Comparison of ENCODE assay signal across 30 cellular contexts in the genomic region with DNA sequence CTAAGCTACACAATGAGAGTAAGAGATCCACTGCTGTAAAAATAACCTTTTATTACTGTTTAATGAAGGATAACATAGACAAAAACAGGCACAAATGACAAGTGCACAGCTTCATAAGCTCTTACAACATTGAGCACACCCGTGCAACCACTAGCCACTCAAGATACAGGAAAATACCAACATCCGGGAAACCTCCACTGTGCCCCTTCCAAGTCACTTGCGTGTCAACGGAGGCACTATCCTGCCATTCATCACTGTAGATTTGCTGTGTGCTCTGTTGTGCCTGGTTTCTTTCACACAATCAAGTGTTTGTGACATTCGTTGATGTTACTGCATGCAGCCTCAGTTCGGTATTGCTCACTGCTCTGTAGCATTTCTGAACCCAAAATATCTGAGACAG.
"Had no signal": no experiment of that assay in that cellular context is flagged by ENCODE, and none has a peak within 500 bp of the region (broad histone marks: within the 10 kb centered on the region; RNA-seq: fewer than 3 reads in every experiment).

No MANE protein-coding gene starts in this region.

- H3K9me3 ChIP-seq: SJSA1 had no signal

- H3K4me1 ChIP-seq: SJSA1 had no signal

- H3K36me3 ChIP-seq: SJSA1, WERI-Rb-1 had no signal

- H3K27me3 ChIP-seq: SJSA1 had no signal

- H3K27me3 Mint-ChIP-seq: activated CD8-positive, alpha-beta memory T cell treated with anti-CD3 and anti-CD28 coated beads, Interleukin-2, amount 10 ng/mL, durations not matched to agents 7 days and 5 days; activated naive CD8-positive, alpha-beta T cell treated with anti-CD3 and anti-CD28 coated beads, Interleukin-2, amount 50 U/mL, for 24 hours had no signal

- H3K4me1 Mint-ChIP-seq: activated CD4-positive, alpha-beta memory T cell treated with anti-CD3 and anti-CD28 coated beads, Interleukin-2, amount 10 ng/mL, durations not matched to agents 7 days and 5 days; activated CD8-positive, alpha-beta memory T cell treated with anti-CD3 and anti-CD28 coated beads, Interleukin-2, amount 10 ng/mL, durations not matched to agents 7 days and 5 days; activated naive CD4-positive, alpha-beta T cell treated with anti-CD3 and anti-CD28 coated beads, Interleukin-2, amount 10 ng/mL, durations not matched to agents 7 days and 5 days; activated naive CD8-positive, alpha-beta T cell treated with anti-CD3 and anti-CD28 coated beads, Interleukin-2, amount 50 U/mL, for 24 hours had no signal

- DNase-seq: activated CD4-positive, alpha-beta memory T cell treated with anti-CD3 and anti-CD28 coated beads, Interleukin-2, amount 10 ng/mL, durations not matched to agents 7 days and 5 days; activated CD4-positive, alpha-beta T cell treated with anti-CD3 and anti-CD28 coated beads for 1 hour; activated CD4-positive, alpha-beta T cell treated with anti-CD3 and anti-CD28 coated beads for 48 hours; activated CD4-positive, CD25-positive, alpha-beta regulatory T cell; activated CD8-positive, alpha-beta memory T cell treated with anti-CD3 and anti-CD28 coated beads for 24 hours; activated CD8-positive, alpha-beta memory T cell treated with anti-CD3 and anti-CD28 coated beads, Interleukin-2, amount 10 ng/mL, durations not matched to agents 7 days and 5 days; activated CD8-positive, alpha-beta memory T cell treated with anti-CD3 and anti-CD28 coated beads, Interleukin-2, amount 50 U/mL, for 48 hours; activated effector memory CD4-positive, alpha-beta T cell treated with Interleukin-2 at 50 U/mL for 16 hours; activated naive CD4-positive, alpha-beta T cell treated with anti-CD3 and anti-CD28 coated beads, Interleukin-2, amount 10 ng/mL, durations not matched to agents 7 days and 5 days; activated naive CD8-positive, alpha-beta T cell treated with anti-CD3 and anti-CD28 coated beads, Interleukin-2, amount 50 U/mL, for 24 hours; activated T-cell treated with anti-CD3 and anti-CD28 coated beads, Interleukin-2, amount 50 U/mL, for 48 hours; cerebellar nuclear complex; Karpas-422; KBM-7; NCI-H1048; NCI-H1436; NCI-H1694; NCI-H2029 treated with DMSO at 0.1 percent for 48 hours; NCI-H524 treated with DMSO at 0.1 percent for 48 hours; RPMI8226; SHP77 treated with DMSO at 0.1 percent for 48 hours; SW 1271; T-helper 1 cell; T-helper 2 cell; T-helper 9 cell; WERI-Rb-1 had no signal

- H3K4me3 ChIP-seq: SJSA1 had no signal

- ATAC-seq: activated CD8-positive, alpha-beta memory T cell treated with anti-CD3 and anti-CD28 coated beads, Interleukin-2, amount 10 ng/mL, durations not matched to agents 7 days and 5 days; activated naive CD8-positive, alpha-beta T cell treated with anti-CD3 and anti-CD28 coated beads, Interleukin-2, amount 50 U/mL, for 24 hours; Panc1 had no signal

- H3K27ac Mint-ChIP-seq: activated CD4-positive, alpha-beta memory T cell treated with anti-CD3 and anti-CD28 coated beads, Interleukin-2, amount 10 ng/mL, durations not matched to agents 7 days and 5 days; activated CD8-positive, alpha-beta memory T cell treated with anti-CD3 and anti-CD28 coated beads, Interleukin-2, amount 10 ng/mL, durations not matched to agents 7 days and 5 days; activated naive CD4-positive, alpha-beta T cell treated with anti-CD3 and anti-CD28 coated beads, Interleukin-2, amount 10 ng/mL, durations not matched to agents 7 days and 5 days; activated naive CD8-positive, alpha-beta T cell; activated naive CD8-positive, alpha-beta T cell treated with anti-CD3 and anti-CD28 coated beads, Interleukin-2, amount 50 U/mL, for 24 hours had no signal

- H3K36me3 Mint-ChIP-seq: activated CD8-positive, alpha-beta memory T cell treated with anti-CD3 and anti-CD28 coated beads, Interleukin-2, amount 10 ng/mL, durations not matched to agents 7 days and 5 days; activated naive CD4-positive, alpha-beta T cell treated with anti-CD3 and anti-CD28 coated beads, Interleukin-2, amount 10 ng/mL, durations not matched to agents 7 days and 5 days; activated naive CD8-positive, alpha-beta T cell; brain had no signal

- H3K27ac ChIP-seq: SJSA1, WERI-Rb-1 had no signal

- H3K4me3 Mint-ChIP-seq: activated CD4-positive, alpha-beta memory T cell treated with anti-CD3 and anti-CD28 coated beads, Interleukin-2, amount 10 ng/mL, durations not matched to agents 7 days and 5 days; activated CD8-positive, alpha-beta memory T cell treated with anti-CD3 and anti-CD28 coated beads, Interleukin-2, amount 10 ng/mL, durations not matched to agents 7 days and 5 days; activated naive CD4-positive, alpha-beta T cell treated with anti-CD3 and anti-CD28 coated beads, Interleukin-2, amount 10 ng/mL, durations not matched to agents 7 days and 5 days; activated naive CD8-positive, alpha-beta T cell; activated naive CD8-positive, alpha-beta T cell treated with anti-CD3 and anti-CD28 coated beads, Interleukin-2, amount 50 U/mL, for 24 hours; brain had no signal

- H3K9me3 Mint-ChIP-seq: activated CD4-positive, alpha-beta memory T cell treated with anti-CD3 and anti-CD28 coated beads, Interleukin-2, amount 10 ng/mL, durations not matched to agents 7 days and 5 days; activated naive CD4-positive, alpha-beta T cell treated with anti-CD3 and anti-CD28 coated beads, Interleukin-2, amount 10 ng/mL, durations not matched to agents 7 days and 5 days; activated naive CD8-positive, alpha-beta T cell treated with anti-CD3 and anti-CD28 coated beads, Interleukin-2, amount 50 U/mL, for 24 hours had no signal
